Comparison of ENCODE assay signal across 9 cellular contexts in genomic region chr3:113839551-113839950, GRCh38. TPM values are rescaled to one million over a fixed set of nuclear protein-coding genes. Genes with fewer than 3 reads are reported as not detected.
DNase-seq lines count a peak whose midpoint lies in the region; ATAC-seq and TF ChIP-seq lines count a peak whose summit lies in the region.
"Had no signal": no experiment of that assay in that cellular context is flagged by ENCODE, and none has a peak within 500 bp of the region (broad histone marks: within the 10 kb centered on the region; RNA-seq: fewer than 3 reads in every experiment).

No MANE protein-coding gene starts in this region.

- TF ChIP-seq CTCF in WTC11 (IDR thresholded peaks at IDR 0.05) (no peak), spleen (IDR thresholded peaks at IDR 0.05 in 8 of 11, conservative IDR thresholded peaks at IDR 0.05 in 3 of 11) (no peak)

- no peaks in the 10 kb centered on the region for H3K9me3 ChIP-seq in spleen
- H3K9me3 ChIP-seq: mucosa of descending colon had no signal

- H3K36me3 ChIP-seq in spleen, result no peaks in the 10 kb centered on the region

- ATAC-seq in activated CD4-positive, alpha-beta T cell treated with anti-CD3 and anti-CD28 coated beads for 36 hours, result no peak
- ATAC-seq in WTC11, result no peak
- ATAC-seq in HG02938 (IDR thresholded peaks at IDR 0.05; ENCODE audit: unreplicated experiment), result no peak

- no peak for DNase-seq in activated CD4-positive, alpha-beta T cell treated with anti-CD3 and anti-CD28 coated beads for 36 hours
- DNase-seq in activated CD4-positive, alpha-beta T cell treated with anti-CD3 and anti-CD28 coated beads for 1 hour, result no peak
- DNase-seq in WTC11 (ENCODE audit: low spot score) (no peak), foreskin melanocyte (peak; percentile 2), hypothalamus (lab: John Stamatoyannopoulos, UW) (no peak), spleen (no peak)

- peak overlapping the region; percentile 73 for H3K4me3 Mint-ChIP-seq in activated CD4-positive, alpha-beta T cell treated with anti-CD3 and anti-CD28 coated beads for 36 hours
- H3K4me3 Mint-ChIP-seq in WTC11, result peak overlapping the region; percentile 84

- no peaks in the 10 kb centered on the region for H3K9me3 Mint-ChIP-seq in activated CD4-positive, alpha-beta T cell treated with anti-CD3 and anti-CD28 coated beads for 36 hours (ENCODE audit: low read depth)
- H3K9me3 Mint-ChIP-seq in WTC11, result no peaks in the 10 kb centered on the region

- intact Hi-C loops in activated CD4-positive, alpha-beta T cell treated with anti-CD3 and anti-CD28 coated beads for 36 hours (cut with DNase I, micrococcal nuclease), result loop anchor here (2.0 to 5.0 kb wide), 6 partner anchors 73 to 313 kb away; partner anchors contain the start of genes CCDC191 (in 2 of the 2) and QTRT2 (in 2 of the 2)
- intact Hi-C loops in spleen (cut with DNase I; ENCODE audit: low total_unique reads), result loop anchor here (10.0 kb wide), 1 partner anchor 95 kb away; the partner anchor contains the start of genes ATP6V1A and NAA50

- peaks cover 8% of the 10 kb centered on the region for H3K4me1 Mint-ChIP-seq in activated CD4-positive, alpha-beta T cell treated with anti-CD3 and anti-CD28 coated beads for 36 hours
- peaks cover 14% of the 10 kb centered on the region for H3K4me1 Mint-ChIP-seq in WTC11

- WGBS in spleen, 5 donors, result 74 to 82% (median 78%) methylated on average over 2 of the region's 2 CpGs

- peak overlapping the region in 5 of 7 experiments; percentile 40 to 61 (median 48) for H3K4me3 ChIP-seq in skin epidermis
- H3K4me3 ChIP-seq in spleen, result peak overlapping the region in 4 of 8 donors; percentile 52 to 77 (median 59)
- H3K4me3 ChIP-seq: mucosa of descending colon had no signal

- TF ChIP-seq POLR2A in spleen (IDR thresholded peaks at IDR 0.05), result no peak

- peak overlapping the region in 4 of 21 experiments; percentile 53 to 73 (median 63) for H3K27ac ChIP-seq in skin epidermis
- peak overlapping the region in 2 of 8 donors; percentile 72 to 77 for H3K27ac ChIP-seq in spleen

- H3K36me3 Mint-ChIP-seq in activated CD4-positive, alpha-beta T cell treated with anti-CD3 and anti-CD28 coated beads for 36 hours (ENCODE audit: low read depth), result no peaks in the 10 kb centered on the region
- H3K36me3 Mint-ChIP-seq in WTC11, result no peaks in the 10 kb centered on the region

- POLR2A ChIA-PET in activated CD4-positive, alpha-beta T cell treated with anti-CD3 and anti-CD28 coated beads for 36 hours (lab: Charles Lee), result interaction anchor here (0.6 kb wide), 1 partner anchor 18 kb away, joined by 6 read pairs; no protein-coding TSS in a partner anchor
- POLR2A ChIA-PET in WTC11 (lab: Charles Lee), result interaction anchor here (0.6 kb wide), 1 partner anchor 33 kb away, joined by 3 read pairs; no protein-coding TSS in a partner anchor

- H3K27me3 ChIP-seq in spleen (replicated peaks in 1 of 7), result no peaks in the 10 kb centered on the region

- H3K4me1 ChIP-seq in spleen, result peaks cover 0 to 21% (median 9%) of the 10 kb centered on the region in 6 donors

- H3K27ac Mint-ChIP-seq in activated CD4-positive, alpha-beta T cell treated with anti-CD3 and anti-CD28 coated beads for 36 hours, result no peak overlapping the region
- no peak overlapping the region for H3K27ac Mint-ChIP-seq in WTC11

- CTCF ChIA-PET in activated CD4-positive, alpha-beta T cell treated with anti-CD3 and anti-CD28 coated beads for 36 hours (lab: Charles Lee), result interaction anchor here (0.6 to 4.6 kb wide), 8 partner anchors 13 to 279 kb away, joined by 3 to 32 read pairs (median 3); partner anchors contain the start of genes ATP6V1A and NAA50
- CTCF ChIA-PET in WTC11 (lab: Charles Lee), result interaction anchor here (0.9 to 1.5 kb wide), 4 partner anchors 51 to 94 kb away, joined by 4 read pairs; partner anchors contain the start of gene NAA50

- peaks cover 3% of the 10 kb centered on the region for H3K27me3 Mint-ChIP-seq in activated CD4-positive, alpha-beta T cell treated with anti-CD3 and anti-CD28 coated beads for 36 hours
- H3K27me3 Mint-ChIP-seq in WTC11 (ENCODE audit: low read depth), result peaks cover 3% of the 10 kb centered on the region; the same call in 1 of the 2 replicates

TF ChIP-seq in WTC11, 78 proteins besides CTCF, POLR2A, EP300 and RAD21:
- no peak for TF ChIP-seq ZNF219 (CRISPR knock-in tag; IDR thresholded peaks at IDR 0.05; ENCODE audit: borderline replicate concordance)
- no peak for TF ChIP-seq ZNF232 (CRISPR knock-in tag; IDR thresholded peaks at IDR 0.05)
- TF ChIP-seq ATF1 (CRISPR knock-in tag; IDR thresholded peaks at IDR 0.05), result no peak
- TF ChIP-seq, protein P1, sequence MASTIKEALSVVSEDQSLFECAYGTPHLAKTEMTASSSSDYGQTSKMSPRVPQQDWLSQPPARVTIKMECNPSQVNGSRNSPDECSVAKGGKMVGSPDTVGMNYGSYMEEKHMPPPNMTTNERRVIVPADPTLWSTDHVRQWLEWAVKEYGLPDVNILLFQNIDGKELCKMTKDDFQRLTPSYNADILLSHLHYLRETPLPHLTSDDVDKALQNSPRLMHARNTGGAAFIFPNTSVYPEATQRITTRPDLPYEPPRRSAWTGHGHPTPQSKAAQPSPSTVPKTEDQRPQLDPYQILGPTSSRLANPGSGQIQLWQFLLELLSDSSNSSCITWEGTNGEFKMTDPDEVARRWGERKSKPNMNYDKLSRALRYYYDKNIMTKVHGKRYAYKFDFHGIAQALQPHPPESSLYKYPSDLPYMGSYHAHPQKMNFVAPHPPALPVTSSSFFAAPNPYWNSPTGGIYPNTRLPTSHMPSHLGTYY (CRISPR knock-in tag; IDR thresholded peaks at IDR 0.05), result no peak
- TF ChIP-seq GRHL2 (CRISPR knock-in tag; IDR thresholded peaks at IDR 0.05; ENCODE audit: insufficient replicate concordance, severe bottlenecking), result no peak
- TF ChIP-seq SP1 (CRISPR knock-in tag; conservative IDR thresholded peaks at IDR 0.05), result no peak
- TF ChIP-seq ETV6 (CRISPR knock-in tag; IDR thresholded peaks at IDR 0.05), result no peak
- no peak for TF ChIP-seq SMAD4 (CRISPR knock-in tag; IDR thresholded peaks at IDR 0.05)
- no peak for TF ChIP-seq CBFB (CRISPR knock-in tag; IDR thresholded peaks at IDR 0.05; ENCODE audit: low read depth)

RNA-seq across cellular contexts. Expression of gene GRAMD1C, which starts 1.0 kb away (rescaled TPM):
- under 1 TPM; 0.87 to 0.97 TPM for total RNA-seq in activated CD4-positive, alpha-beta T cell treated with anti-CD3 and anti-CD28 coated beads for 36 hours
- 2.6 to 3.5 TPM (median 2.8 TPM) in 3 replicates for total RNA-seq in WTC11 (2021)
- total RNA-seq in spleen, result 10 to 100 TPM in 2 of 7 donors, 1 to 10 TPM in 5; 3.0 to 14.2 (median 5.3) TPM
- polyA plus RNA-seq in spleen, result 1 to 10 TPM; 2.6 to 5.1 (median 2.9) TPM
